Comparison of ENCODE assay signal across 8 cellular contexts in genomic region chr2:27095745-27096651, GRCh38. TPM values are rescaled to one million over a fixed set of nuclear protein-coding genes. Genes with fewer than 3 reads are reported as not detected.
DNase-seq lines count a peak whose midpoint lies in the region; ATAC-seq and TF ChIP-seq lines count a peak whose summit lies in the region.

No MANE protein-coding gene starts in this region.

- intact Hi-C loops in testis (cut with DNase I; ENCODE audit: low total_unique reads): loop anchor here (10.0 kb wide), 1 partner anchor 209 kb away; the partner anchor contains the start of gene UCN

- DNase-seq in activated T-cell treated with anti-CD3 and anti-CD28 coated beads for 24 hours (ENCODE audit: low read depth): peak; percentile 21
- no peak for DNase-seq in activated T-cell treated with anti-CD3 and anti-CD28 coated beads for 4 hours
- peak; percentile 72 for DNase-seq in NAMALWA (ENCODE audit: low spot score)
- DNase-seq in activated CD4-positive, alpha-beta T cell treated with anti-CD3 and anti-CD28 coated beads, Interleukin-2, amount 10 ng/mL, durations not matched to agents 7 days and 5 days: peak; percentile 57
- peak; percentile 84 for DNase-seq in epidermal melanocyte (ENCODE audit: insufficient read length, low spot score)
- peak; percentile 63 for DNase-seq in mucosa of gallbladder (ENCODE audit: low spot score)
- DNase-seq in testis: peak; percentile 86

- no peak overlapping the region for H3K27ac ChIP-seq in testis

- H3K27ac Mint-ChIP-seq in activated CD4-positive, alpha-beta T cell treated with anti-CD3 and anti-CD28 coated beads, Interleukin-2, amount 10 ng/mL, durations not matched to agents 7 days and 5 days: peak overlapping the region; percentile 50

- peaks cover 29% of the 10 kb centered on the region for H3K4me1 ChIP-seq in testis

- H3K36me3 ChIP-seq in testis (ENCODE audit: low read depth, missing control alignments): no peaks in the 10 kb centered on the region

- H3K27me3 Mint-ChIP-seq in activated CD4-positive, alpha-beta T cell treated with anti-CD3 and anti-CD28 coated beads, Interleukin-2, amount 10 ng/mL, durations not matched to agents 7 days and 5 days: no peaks in the 10 kb centered on the region

- no peak for TF ChIP-seq POLR2A in testis (IDR thresholded peaks at IDR 0.05)

- H3K9me3 Mint-ChIP-seq in activated CD4-positive, alpha-beta T cell treated with anti-CD3 and anti-CD28 coated beads, Interleukin-2, amount 10 ng/mL, durations not matched to agents 7 days and 5 days: no peaks in the 10 kb centered on the region

- TF ChIP-seq CTCF in testis (IDR thresholded peaks at IDR 0.05): no peak

- CTCF ChIA-PET in activated CD4-positive, alpha-beta T cell treated with anti-CD3 and anti-CD28 coated beads, Interleukin-2, amount 10 ng/mL, durations not matched to agents 7 days and 5 days (lab: Charles Lee): interaction anchor here (0.6 to 2.3 kb wide), 8 partner anchors 8 to 184 kb away, joined by 3 to 8 read pairs (median 4); no protein-coding TSS in a partner anchor

- no peaks in the 10 kb centered on the region for H3K9me3 ChIP-seq in testis

- H3K27me3 ChIP-seq in testis: no peaks in the 10 kb centered on the region

- H3K4me3 Mint-ChIP-seq in activated CD4-positive, alpha-beta T cell treated with anti-CD3 and anti-CD28 coated beads, Interleukin-2, amount 10 ng/mL, durations not matched to agents 7 days and 5 days: no peak overlapping the region

- peak overlapping the region in 1 of 2 donors; percentile 43 for H3K4me3 ChIP-seq in testis

- no peaks in the 10 kb centered on the region for H3K36me3 Mint-ChIP-seq in activated CD4-positive, alpha-beta T cell treated with anti-CD3 and anti-CD28 coated beads, Interleukin-2, amount 10 ng/mL, durations not matched to agents 7 days and 5 days (ENCODE audit: low read depth)

- ATAC-seq in GM19328 (IDR thresholded peaks at IDR 0.05; ENCODE audit: unreplicated experiment): no peak

- peaks cover 16% of the 10 kb centered on the region for H3K4me1 Mint-ChIP-seq in activated CD4-positive, alpha-beta T cell treated with anti-CD3 and anti-CD28 coated beads, Interleukin-2, amount 10 ng/mL, durations not matched to agents 7 days and 5 days

- 12% methylated on average over 14 to 18 of the region's 18 CpGs for WGBS in testis, 2 donors

- POLR2A ChIA-PET in activated CD4-positive, alpha-beta T cell treated with anti-CD3 and anti-CD28 coated beads, Interleukin-2, amount 10 ng/mL, durations not matched to agents 7 days and 5 days (lab: Charles Lee): no interaction called here

RNA-seq across cellular contexts. Expression of gene KHK, which starts 9.4 kb away (rescaled TPM):
- 10 to 100 TPM in 1 of 2 experiments, 1 to 10 TPM in 1; 9.7 to 10.6 TPM for total RNA-seq in activated CD4-positive, alpha-beta T cell treated with anti-CD3 and anti-CD28 coated beads, Interleukin-2, amount 10 ng/mL, durations not matched to agents 7 days and 5 days
- total RNA-seq in mucosa of gallbladder (6.1 TPM), testis (10 to 100 TPM in 1 of 2 donors, 1 to 10 TPM in 1; 5.3 to 13.4 TPM)
- 11.5 TPM for polyA plus RNA-seq in testis (ENCODE audit: insufficient read depth, low read depth, low replicate concordance)

RNA-seq across cellular contexts. Expression of gene EMILIN1, which starts 17.6 kb away (rescaled TPM):
- total RNA-seq in activated CD4-positive, alpha-beta T cell treated with anti-CD3 and anti-CD28 coated beads, Interleukin-2, amount 10 ng/mL, durations not matched to agents 7 days and 5 days: under 1 TPM; 0.56 to 0.64 TPM
- 210 TPM for total RNA-seq in mucosa of gallbladder
- 10 to 100 TPM; 29.2 to 50.7 TPM for total RNA-seq in testis
- 35.9 TPM for polyA plus RNA-seq in testis (ENCODE audit: insufficient read depth, low read depth, low replicate concordance)

RNA-seq across cellular contexts. Expression of gene CGREF1, which starts 22.9 kb away (rescaled TPM):
- 1 to 10 TPM in 1 of 2 experiments, under 1 TPM in 1; 0.92 to 1.3 TPM for total RNA-seq in activated CD4-positive, alpha-beta T cell treated with anti-CD3 and anti-CD28 coated beads, Interleukin-2, amount 10 ng/mL, durations not matched to agents 7 days and 5 days
- total RNA-seq in mucosa of gallbladder (1.1 TPM), testis (10 to 100 TPM in 1 of 2 donors, 1 to 10 TPM in 1; 6.6 to 11.1 TPM)
- polyA plus RNA-seq in testis (ENCODE audit: insufficient read depth, low read depth, low replicate concordance): 7.4 TPM

RNA-seq across cellular contexts. Expression of gene OST4, which starts 24.5 kb away (rescaled TPM):
- total RNA-seq in activated CD4-positive, alpha-beta T cell treated with anti-CD3 and anti-CD28 coated beads, Interleukin-2, amount 10 ng/mL, durations not matched to agents 7 days and 5 days: 100 to 1,000 TPM; 309 to 386 TPM
- total RNA-seq in mucosa of gallbladder (323 TPM), testis (100 to 1,000 TPM; 220 to 262 TPM)
- 297 TPM for polyA plus RNA-seq in testis (ENCODE audit: insufficient read depth, low read depth, low replicate concordance)

RNA-seq across cellular contexts. Expression of gene ABHD1, which starts 27.6 kb away (rescaled TPM):
- total RNA-seq in activated CD4-positive, alpha-beta T cell treated with anti-CD3 and anti-CD28 coated beads, Interleukin-2, amount 10 ng/mL, durations not matched to agents 7 days and 5 days: under 1 TPM; 0.10 to 0.25 TPM
- total RNA-seq in mucosa of gallbladder: 0.37 TPM
- total RNA-seq in testis: 10 to 100 TPM; 37.3 to 76.4 TPM
- polyA plus RNA-seq in testis (ENCODE audit: insufficient read depth, low read depth, low replicate concordance): 141 TPM

Comparison
In these comparisons a context has a peak if more than half of its experiments do, and no peak if none do; other contexts are left out.
1. RNA of gene EMILIN1, which starts 17.6 kb away (total RNA-seq): 210 TPM in mucosa of gallbladder (single experiment) and 29.2 to 50.7 TPM in testis; 0.56 to 0.64 TPM in activated CD4-positive, alpha-beta T cell treated with anti-CD3 and anti-CD28 coated beads, Interleukin-2, amount 10 ng/mL, durations not matched to agents 7 days and 5 days; every median in the first group is over 10 times any median in the second.